In genomic region chr14:52706724-52707706, GRCh38 we compare ENCODE assay signal across 8 cellular contexts. TPM values are rescaled to one million over a fixed set of nuclear protein-coding genes. Genes with fewer than 3 reads are reported as not detected.
DNase-seq lines count a peak whose midpoint lies in the region; ATAC-seq, FAIRE-seq and TF ChIP-seq lines count a peak whose summit lies in the region.

TSS of gene PSMC6 (plus strand) at chr14:52707200. CDS start at chr14:52707220, 20 bp downstream.

- H3K27ac ChIP-seq in pancreas (peak within 1 kb of the TSS; percentile 51 to 89 (median 70)), thyroid gland (peak within 1 kb of the TSS; percentile 89 to 96 (median 92))

- H3K36me3 ChIP-seq in pancreas = peaks cover 0 to 7% (median 3%) of the 10 kb centered on the region in 3 donors
- H3K36me3 ChIP-seq in thyroid gland = peaks cover 2 to 30% of the 10 kb centered on the region in 2 donors

- no peaks in the 10 kb centered on the region for H3K27me3 Mint-ChIP-seq in activated naive CD8-positive, alpha-beta T cell
- H3K27me3 Mint-ChIP-seq in glutamatergic neuron (ENCODE audit: unreplicated experiment) = no peaks in the 10 kb centered on the region

- peak within 1 kb of the TSS; percentile 100 for H3K4me3 Mint-ChIP-seq in activated naive CD8-positive, alpha-beta T cell
- H3K4me3 Mint-ChIP-seq in glutamatergic neuron (ENCODE audit: unreplicated experiment) = peak within 1 kb of the TSS; percentile 100

- ATAC-seq in HG02678 (IDR thresholded peaks at IDR 0.05; ENCODE audit: unreplicated experiment) (peak; percentile 98), pancreas (peak; percentile 99 to 100 (median 100))

- intact Hi-C loops in pancreas (cut with DNase I) = no loop called here
- intact Hi-C loops in thyroid gland (cut with DNase I) = no loop called here

- no peaks in the 10 kb centered on the region for H3K27me3 ChIP-seq in pancreas
- H3K27me3 ChIP-seq in thyroid gland = no peaks in the 10 kb centered on the region

- H3K9me3 Mint-ChIP-seq in activated naive CD8-positive, alpha-beta T cell (ENCODE audit: low read depth) = no peaks in the 10 kb centered on the region
- H3K9me3 Mint-ChIP-seq in glutamatergic neuron (ENCODE audit: unreplicated experiment) = peaks cover 8% of the 10 kb centered on the region

- 0% methylated on average over 43 of the region's 43 CpGs for WGBS in pancreas, 2 donors
- WGBS in thyroid gland, 2 donors = 1% methylated on average over 37 to 41 of the region's 43 CpGs

- peak within 1 kb of the TSS; percentile 98 for H3K27ac Mint-ChIP-seq in activated naive CD8-positive, alpha-beta T cell
- peak within 1 kb of the TSS; percentile 98 for H3K27ac Mint-ChIP-seq in glutamatergic neuron (ENCODE audit: unreplicated experiment)

- H3K4me1 ChIP-seq in pancreas (peaks cover 11 to 14% (median 12%) of the 10 kb centered on the region in 3 donors), thyroid gland (peaks cover 10 to 16% of the 10 kb centered on the region in 2 donors)

- H3K9me3 ChIP-seq in pancreas (no peaks in the 10 kb centered on the region), thyroid gland (no peaks in the 10 kb centered on the region)

- TF ChIP-seq CTCF in GM12864 (IDR thresholded peaks at IDR 0.05; ENCODE audit: low read depth, low read length, missing control alignments) = no peak
- TF ChIP-seq CTCF in glutamatergic neuron (IDR thresholded peaks at IDR 0.05; ENCODE audit: partially characterized antibody, unreplicated experiment) = no peak
- TF ChIP-seq CTCF in pancreas (IDR thresholded peaks at IDR 0.05) = no peak
- TF ChIP-seq CTCF in thyroid gland (IDR thresholded peaks at IDR 0.05) = no peak

- peaks cover 5% of the 10 kb centered on the region for H3K36me3 Mint-ChIP-seq in activated naive CD8-positive, alpha-beta T cell
- no peaks in the 10 kb centered on the region for H3K36me3 Mint-ChIP-seq in glutamatergic neuron (ENCODE audit: unreplicated experiment)

- FAIRE-seq in pancreas (lab: Jason Lieb, UNC) = no peak

- peak in 1 of 2 donors; percentile 91 for TF ChIP-seq POLR2A in thyroid gland (IDR thresholded peaks at IDR 0.05)

- DNase-seq in GM12864 (ENCODE audit: low read depth) (peak; percentile 71), NCI-H1105 treated with DMSO at 0.1 percent for 48 hours (lab: John Stamatoyannopoulos, UW) (peak; percentile 94), SKM-1 treated with dmso at 0.1 percent for 144 hours (lab: John Stamatoyannopoulos, UW; ENCODE audit: unreplicated experiment) (peak; percentile 66), glutamatergic neuron (peak; percentile 98), pancreas (peak; percentile 94 to 97 (median 95)), thyroid gland (peak; percentile 96 to 97)

- H3K4me3 ChIP-seq in GM12864 (ENCODE audit: low read depth, low read length) (peak within 1 kb of the TSS; percentile 69), pancreas (peak within 1 kb of the TSS; percentile 56 to 85 (median 68)), thyroid gland (replicated peaks in 1 of 3) (peak within 1 kb of the TSS; percentile 49 to 84 (median 56))

- H3K4me1 Mint-ChIP-seq in activated naive CD8-positive, alpha-beta T cell (ENCODE audit: low read depth) = peaks cover 45% of the 10 kb centered on the region
- H3K4me1 Mint-ChIP-seq in glutamatergic neuron (ENCODE audit: low read depth, unreplicated experiment) = peaks cover 7% of the 10 kb centered on the region

RNA-seq across cellular contexts. Expression of gene PSMC6, which starts in this region (rescaled TPM):
- total RNA-seq in glutamatergic neuron (ENCODE audit: unreplicated experiment) (101 TPM), pancreas (10 to 100 TPM; 30.0 to 46.6 (median 31.3) TPM), thyroid gland (100 to 1,000 TPM in 3 of 4 donors, 10 to 100 TPM in 1; 98.8 to 146 (median 125) TPM)
- 10 to 100 TPM; 53.6 to 55.8 TPM for polyA plus RNA-seq in pancreas

Comparison
In these comparisons a context has a peak if more than half of its experiments do, and no peak if none do; other contexts are left out.
1. Peak in every context shown above with its lines: DNase-seq, ATAC-seq, H3K4me3 ChIP-seq and H3K27ac ChIP-seq.